Comparison of ENCODE assay signal across 16 cellular contexts in the genomic region with DNA sequence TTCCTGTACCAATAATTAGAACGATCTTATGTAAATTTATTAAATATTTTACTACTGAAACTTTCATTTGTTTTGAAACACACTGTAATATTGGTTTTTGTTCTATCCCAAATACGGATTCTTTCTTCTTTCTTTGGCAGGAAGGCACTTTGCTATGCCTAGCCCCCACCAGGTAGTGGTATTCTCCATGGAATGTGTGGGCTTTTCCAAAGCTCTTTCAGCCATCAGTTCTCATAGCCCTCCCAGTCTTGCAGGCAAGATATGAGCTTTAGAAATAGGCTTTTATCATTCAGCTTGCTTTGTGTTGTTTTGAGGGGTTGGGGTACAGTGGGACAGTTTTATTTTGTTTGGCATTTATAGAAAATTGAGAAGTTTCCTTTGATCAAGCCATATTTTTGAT.
DNase-seq lines count a peak whose midpoint lies in the region; ATAC-seq, FAIRE-seq and TF ChIP-seq lines count a peak whose summit lies in the region.
"Had no signal": no experiment of that assay in that cellular context is flagged by ENCODE, and none has a peak within 500 bp of the region (broad histone marks: within the 10 kb centered on the region; RNA-seq: fewer than 3 reads in every experiment).

No MANE protein-coding gene starts in this region.

- H2BK20ac ChIP-seq in H1 (ENCODE audit: low read length) = no peak overlapping the region

- H3K27ac ChIP-seq in GM23338 (ENCODE audit: low read depth) (no peak overlapping the region; the same call in 1 of the 2 replicates), H1 (ENCODE audit: low read depth, low read length) (no peak overlapping the region), neural progenitor cell (no peak overlapping the region)
- H3K27ac ChIP-seq: GM23248 had no signal

- H3K27me3 Mint-ChIP-seq in GM23338 (ENCODE audit: insufficient read depth, low read depth, poor library complexity) = no peaks in the 10 kb centered on the region
- H3K27me3 Mint-ChIP-seq in neural progenitor cell (ENCODE audit: insufficient read depth, low read depth) = no peaks in the 10 kb centered on the region
- H3K27me3 Mint-ChIP-seq: CD4-positive, alpha-beta memory T cell had no signal

- H3K9ac ChIP-seq in H1 (replicated peaks in 1 of 4; ENCODE audit: extremely low read depth in 1 of 4, low read depth in 3 of 4, low read length in 3 of 4) (no peak overlapping the region), neural progenitor cell (no peak overlapping the region)
- H3K9ac ChIP-seq: GM23248 had no signal

- H3K56ac ChIP-seq in H1 (replicated peaks; ENCODE audit: insufficient read length, low read depth, low read length) = no peak overlapping the region

- ATAC-seq in GM23338 = peak; percentile 75

- in situ Hi-C loops in HAP-1 (cut with MboI; ENCODE audit: low sequenced_read_pairs) = no loop called here

- no peaks in the 10 kb centered on the region; the same call in 2 of the 3 replicates for H3K36me3 Mint-ChIP-seq in GM23338 (ENCODE audit: low read depth)
- peaks cover 3% of the 10 kb centered on the region for H3K36me3 Mint-ChIP-seq in neural progenitor cell

- TF ChIP-seq CTCF in GM23338 (conservative IDR thresholded peaks at IDR 0.05; ENCODE audit: low read depth in 2 of 2) (no peak), H1 (IDR thresholded peaks at IDR 0.05; ENCODE audit: control extremely low read depth in 1 of 3, insufficient read depth in 1 of 3, low read depth in 1 of 3, low read length in 3 of 3) (no peak), neural progenitor cell (IDR thresholded peaks at IDR 0.05) (no peak)

- H3K79me1 ChIP-seq in H1 (ENCODE audit: low read depth, low read length) = no peaks in the 10 kb centered on the region

- H2BK120ac ChIP-seq in H1 (replicated peaks; ENCODE audit: low read depth, low read length) = no peak overlapping the region

- H3K14ac ChIP-seq in H1 (ENCODE audit: insufficient read length) = no peak overlapping the region

- no peaks in the 10 kb centered on the region for H3K23me2 ChIP-seq in H1 (ENCODE audit: low read depth, low read length)

- TF ChIP-seq EP300 in H1 (IDR thresholded peaks at IDR 0.05; ENCODE audit: borderline replicate concordance in 1 of 2, low read depth in 2 of 2, low read length in 2 of 2) = no peak

- WGBS in H1 (ENCODE audit: extremely low coverage in 1 of 2, insufficient coverage in 1 of 2, insufficient read length in 1 of 2, insufficient replicate concordance in 2 of 2, low coverage in 1 of 2, low lambda C conversion rate in 2 of 2, missing lambda C conversion rate in 1 of 2), 2 experiments = 71% methylated on average over 2 of the region's 2 CpGs; no CpG with 5 or more reads in 1 of the 2 experiments

- H3K9me2 ChIP-seq in GM23338 (ENCODE audit: insufficient read depth) = no peaks in the 10 kb centered on the region

- no peak overlapping the region for H4K5ac ChIP-seq in H1 (ENCODE audit: insufficient read length, low read depth, low read length)

- H2BK15ac ChIP-seq in H1 (ENCODE audit: low read length) = no peak overlapping the region

- no peak overlapping the region for H3K4ac ChIP-seq in H1 (replicated peaks; ENCODE audit: insufficient read length, low read depth, low read length)

- no peak overlapping the region for H2AK5ac ChIP-seq in H1 (ENCODE audit: low read depth, low read length)

- H3K9me3 ChIP-seq in H1 (ENCODE audit: insufficient read depth in 2 of 2, low read depth in 1 of 2, low read length in 1 of 2) (no peaks in the 10 kb centered on the region), neural progenitor cell (ENCODE audit: low read depth) (no peaks in the 10 kb centered on the region), HAP-1 (no peaks in the 10 kb centered on the region)
- H3K9me3 ChIP-seq: Caco-2 had no signal

- H3K4me3 Mint-ChIP-seq in GM23338 = no peak overlapping the region
- H3K4me3 Mint-ChIP-seq in neural progenitor cell = no peak overlapping the region
- H3K4me3 Mint-ChIP-seq: CD4-positive, alpha-beta memory T cell had no signal

- no peak overlapping the region for H2BK5ac ChIP-seq in H1 (ENCODE audit: low read depth, low read length)

- no peak overlapping the region for H2BK12ac ChIP-seq in H1 (ENCODE audit: low read depth, low read length)

- no peaks in the 10 kb centered on the region for H3K9me3 Mint-ChIP-seq in GM23338
- H3K9me3 Mint-ChIP-seq in neural progenitor cell = no peaks in the 10 kb centered on the region
- H3K9me3 Mint-ChIP-seq: CD4-positive, alpha-beta memory T cell had no signal

- FAIRE-seq in H1 (lab: Jason Lieb, UNC) = no peak
- FAIRE-seq: G401.6, GM12892, H54 had no signal

- H3F3A ChIP-seq in GM23338 (replicated peaks; ENCODE audit: low read depth) (no peaks in the 10 kb centered on the region), neural progenitor cell (ENCODE audit: low read depth) (no peaks in the 10 kb centered on the region)

- H2AFZ ChIP-seq in GM23338 (no peak overlapping the region), H1 (ENCODE audit: low read length) (no peak overlapping the region), neural progenitor cell (replicated peaks) (no peak overlapping the region)
- H2AFZ ChIP-seq: GM23248 had no signal

- H3K4me3 ChIP-seq in GM23338 (no peak overlapping the region), H1 (ENCODE audit: extremely low read depth in 1 of 4, insufficient read depth in 2 of 4, low read depth in 3 of 4, low read length in 4 of 4) (no peak overlapping the region), neural progenitor cell (no peak overlapping the region), HAP-1 (no peak overlapping the region)
- H3K4me3 ChIP-seq: GM23248 had no signal

- no peak overlapping the region for H4K91ac ChIP-seq in H1 (replicated peaks; ENCODE audit: insufficient read length, low read length)

- H4K20me1 ChIP-seq in GM23338 (replicated peaks; ENCODE audit: insufficient read depth) (no peaks in the 10 kb centered on the region), H1 (replicated peaks in 1 of 2; ENCODE audit: control insufficient read depth in 1 of 2, insufficient read depth in 2 of 2, low read length in 2 of 2) (no peaks in the 10 kb centered on the region), neural progenitor cell (ENCODE audit: low read depth) (no peaks in the 10 kb centered on the region)

- no peak for TF ChIP-seq POLR2A in H1 (IDR thresholded peaks at IDR 0.05; ENCODE audit: control extremely low read depth in 1 of 2, low read depth in 2 of 2, low read length in 2 of 2)

- H3K36me3 ChIP-seq in GM23338 (ENCODE audit: insufficient read depth) (no peaks in the 10 kb centered on the region), H1 (ENCODE audit: control insufficient read depth in 2 of 4, insufficient read depth in 4 of 4, low read length in 3 of 4) (peaks cover 0 to 6% (median 1%) of the 10 kb centered on the region in 4 experiments; a peak in 3 of 8 replicates), neural progenitor cell (no peaks in the 10 kb centered on the region), HAP-1 (replicated peaks) (no peaks in the 10 kb centered on the region)

- H3K79me2 ChIP-seq in GM23338 (replicated peaks; ENCODE audit: insufficient read depth) (no peaks in the 10 kb centered on the region), H1 (ENCODE audit: control insufficient read depth in 1 of 2, insufficient read depth in 2 of 2, low read length in 2 of 2) (no peaks in the 10 kb centered on the region), neural progenitor cell (ENCODE audit: low read depth) (no peaks in the 10 kb centered on the region)

- POLR2A ChIA-PET in H1 (lab: Charles Lee; ENCODE audit: partially characterized antibody) = no interaction called here

- no peak overlapping the region for H3K18ac ChIP-seq in H1 (ENCODE audit: extremely low read depth, low read length)

- H3K27ac Mint-ChIP-seq in GM23338 = peak overlapping the region; percentile 70
- H3K27ac Mint-ChIP-seq in neural progenitor cell = no peak overlapping the region
- H3K27ac Mint-ChIP-seq: CD4-positive, alpha-beta memory T cell had no signal

- H3K4me2 ChIP-seq in GM23338 = no peak overlapping the region
- no peak overlapping the region for H3K4me2 ChIP-seq in H1 (ENCODE audit: insufficient read depth in 1 of 2, low read depth in 2 of 2, low read length in 2 of 2)
- no peak overlapping the region for H3K4me2 ChIP-seq in neural progenitor cell

- H3K4me1 ChIP-seq in GM23338 (ENCODE audit: insufficient read depth) (peaks cover 12% of the 10 kb centered on the region; the same call in 1 of the 2 replicates), H1 (replicated peaks in 1 of 4; ENCODE audit: control insufficient read depth in 3 of 4, insufficient read depth in 4 of 4, low read length in 3 of 4) (no peaks in the 10 kb centered on the region), neural progenitor cell (no peaks in the 10 kb centered on the region), HAP-1 (no peaks in the 10 kb centered on the region)
- H3K4me1 ChIP-seq: Caco-2 had no signal

- H3K27me3 ChIP-seq in GM23338 (ENCODE audit: insufficient read depth) (no peaks in the 10 kb centered on the region), H1 (replicated peaks in 1 of 4; ENCODE audit: control insufficient read depth in 3 of 4, extremely low read depth in 1 of 4, insufficient read depth in 3 of 4, low read length in 3 of 4) (no peaks in the 10 kb centered on the region), neural progenitor cell (no peaks in the 10 kb centered on the region), HAP-1 (ENCODE audit: low read depth) (no peaks in the 10 kb centered on the region)

- DNase-seq in GM23338 (ENCODE audit: low spot score) = peak; percentile 46
- DNase-seq in H1 (ENCODE audit: low read depth in 1 of 2, low spot score in 2 of 2) = no peak
- peak; percentile 9 for DNase-seq in neural progenitor cell (ENCODE audit: low spot score)
- no peak for DNase-seq in HAP-1 (ENCODE audit: low spot score in 2 of 2)
- DNase-seq in dedifferentiated amniotic fluid mesenchymal stem cell (ENCODE audit: extremely low spot score) = no peak
- DNase-seq in NCI-H2171 (lab: John Stamatoyannopoulos, UW) = no peak
- DNase-seq: C1 segment of cervical spinal cord; Caco-2; CD4-positive, alpha-beta memory T cell; DMS153; DND-41; GM23248; HCEC 1CT had no signal

- peaks cover 14% of the 10 kb centered on the region for H3K4me1 Mint-ChIP-seq in GM23338
- H3K4me1 Mint-ChIP-seq in neural progenitor cell = no peaks in the 10 kb centered on the region

- CTCF ChIA-PET in H1 (lab: Charles Lee; ENCODE audit: partially characterized antibody) = interaction anchor here (0.5 to 1.8 kb wide), 6 partner anchors 13 to 642 kb away, joined by 3 to 5 read pairs (median 4); no protein-coding TSS in a partner anchor

- H3K23ac ChIP-seq in H1 (ENCODE audit: insufficient read length) = no peak overlapping the region

- H4K8ac ChIP-seq in H1 (ENCODE audit: extremely low read depth, insufficient read depth, low read length) = no peak overlapping the region

- TF ChIP-seq RAD21 in H1 (IDR thresholded peaks at IDR 0.05 in 1 of 2, conservative IDR thresholded peaks at IDR 0.05 in 1 of 2; ENCODE audit: low read depth in 2 of 2, low read length in 2 of 2) = peak; percentile 24 to 26; a peak in 3 of 4 replicates

TF ChIP-seq in GM23338, 12 proteins besides CTCF, POLR2A, EP300 and RAD21 (continues in another document):
- TF ChIP-seq CREB1 (CRISPR knock-in tag; IDR thresholded peaks at IDR 0.05; ENCODE audit: low read depth) (no peak), STAT1 (IDR thresholded peaks at IDR 0.05; ENCODE audit: unreplicated experiment) (no peak)

TF ChIP-seq in H1, 55 proteins besides CTCF, POLR2A, EP300 and RAD21:
- TF ChIP-seq TEAD4 (IDR thresholded peaks at IDR 0.05; ENCODE audit: low read depth, low read length) (peak; percentile 53; the same call in 1 of the 2 replicates), SP1 (IDR thresholded peaks at IDR 0.05; ENCODE audit: low read depth, low read length) (no peak)
TF ChIP-seq in H1: peak in this region for 1.

Comparison
In these comparisons a context has a peak if more than half of its experiments do, and no peak if none do; other contexts are left out.
1. DNase-seq: peak in GM23338 (single experiment) and neural progenitor cell (single experiment); none in H1 (0 of 2), HAP-1 (0 of 2), dedifferentiated amniotic fluid mesenchymal stem cell (single experiment) and NCI-H2171 (single experiment).